16 cellular contexts compared by ENCODE assay signal in genomic region chr7:30906014-30906413, GRCh38. TPM values are rescaled to one million over a fixed set of nuclear protein-coding genes. Genes with fewer than 3 reads are reported as not detected.
DNase-seq lines count a peak whose midpoint lies in the region; ATAC-seq and TF ChIP-seq lines count a peak whose summit lies in the region.
"Had no signal": no experiment of that assay in that cellular context is flagged by ENCODE, and none has a peak within 500 bp of the region (broad histone marks: within the 10 kb centered on the region; RNA-seq: fewer than 3 reads in every experiment).

No MANE protein-coding gene starts in this region.

- H3T11ph ChIP-seq in H9 (ENCODE audit: low read length) = no peak overlapping the region

- H3K9ac ChIP-seq in H9 (ENCODE audit: extremely low read depth, insufficient read length, low read length) = no peak overlapping the region
- H3K9ac ChIP-seq in mesenchymal stem cell (ENCODE audit: low read length) = peak overlapping the region; percentile 62
- H3K9ac ChIP-seq in subcutaneous abdominal adipose tissue (ENCODE audit: low read length in 5 of 5) = peak overlapping the region in 1 of 5 donors; percentile 52

- no peaks in the 10 kb centered on the region for H3K9me3 Mint-ChIP-seq in H9
- H3K9me3 Mint-ChIP-seq: activated CD4-positive, alpha-beta T cell treated with anti-CD3 and anti-CD28 coated beads, Interleukin-2, amount 10 ng/mL, durations not matched to agents 7 days and 5 days; activated T-cell treated with anti-CD3 and anti-CD28 coated beads, Interleukin-2, amount 50 U/mL, for 4 hours; CD14-positive monocyte had no signal

- H3K4me2 ChIP-seq in H9 (ENCODE audit: insufficient read depth, insufficient read length, low read length) = no peak overlapping the region
- H3K4me2 ChIP-seq in mesenchymal stem cell (ENCODE audit: low read length, poor library complexity, severe bottlenecking) = no peak overlapping the region

- H3K4ac ChIP-seq in H9 (ENCODE audit: low read depth, low read length) (no peak overlapping the region), mesenchymal stem cell (ENCODE audit: low read depth in 1 of 2, low read length in 2 of 2) (no peak overlapping the region)

- DNase-seq in H9 = no peak
- DNase-seq in mesenchymal stem cell = no peak
- DNase-seq in right lobe of liver = no peak
- DNase-seq in HUDEP-2 (lab: John Stamatoyannopoulos, UW; ENCODE audit: unreplicated experiment in 76 of 76) = no peak
- DNase-seq in T-helper 9 cell = no peak
- DNase-seq: activated CD4-positive, alpha-beta T cell treated with anti-CD3 and anti-CD28 coated beads, Interleukin-2, amount 10 ng/mL, durations not matched to agents 7 days and 5 days; activated T-cell treated with anti-CD3 and anti-CD28 coated beads, Interleukin-2, amount 50 U/mL, for 4 hours; esophagus squamous epithelium; NCI-H1105 treated with DMSO at 0.1 percent for 48 hours; posterior cingulate gyrus; stimulated activated CD4-positive, alpha-beta T cell treated with anti-CD3 and anti-CD28 coated beads, Interleukin-2, amount 100 ng/mL, for 24 hours; stimulated activated CD8-positive, alpha-beta memory T cell treated with anti-CD3 and anti-CD28 coated beads, Interleukin-4, amount 100 ng/mL, for 48 hours; T1000 had no signal

- WGBS in H9 (ENCODE audit: extremely low coverage, insufficient read length, low lambda C conversion rate) = no CpG with 5 or more reads among the region's 7 CpGs
- 87% methylated on average over 7 of the region's 7 CpGs for WGBS in mesenchymal stem cell
- 63% methylated on average over 2 of the region's 7 CpGs for WGBS in right lobe of liver (ENCODE audit: insufficient coverage, low coverage, low lambda C conversion rate, missing lambda C conversion rate)

- H4K8ac ChIP-seq in H9 (replicated peaks; ENCODE audit: insufficient read length, low read depth, low read length) (no peak overlapping the region), mesenchymal stem cell (ENCODE audit: low read length) (no peak overlapping the region)

- no peak overlapping the region for H2BK15ac ChIP-seq in H9 (ENCODE audit: low read depth, low read length)
- no peak overlapping the region for H2BK15ac ChIP-seq in mesenchymal stem cell (ENCODE audit: low read depth, poor library complexity, severe bottlenecking)

- no peak overlapping the region for H2BK20ac ChIP-seq in H9 (ENCODE audit: low read depth, low read length, poor library complexity, severe bottlenecking)

- H2BK120ac ChIP-seq in H9 (ENCODE audit: low read depth, low read length, poor library complexity, severe bottlenecking) = no peak overlapping the region
- no peak overlapping the region for H2BK120ac ChIP-seq in mesenchymal stem cell (ENCODE audit: low read depth, low read length)

- H2BK12ac ChIP-seq in H9 (ENCODE audit: insufficient read length, low read depth, low read length) (no peak overlapping the region), mesenchymal stem cell (ENCODE audit: low read length in 2 of 2) (peak overlapping the region in 1 of 2 experiments; percentile 40)

- no peak overlapping the region for H2AFZ ChIP-seq in H9 (ENCODE audit: low read length)
- no peak overlapping the region for H2AFZ ChIP-seq in mesenchymal stem cell (ENCODE audit: low read depth, low read length)

- H3K27me3 ChIP-seq in H9 (ENCODE audit: insufficient read depth, low read length) (no peaks in the 10 kb centered on the region), mesenchymal stem cell (ENCODE audit: control insufficient read depth in 1 of 2, insufficient read depth in 1 of 2, low read length in 2 of 2) (no peaks in the 10 kb centered on the region), subcutaneous abdominal adipose tissue (ENCODE audit: control insufficient read depth in 5 of 5, insufficient read depth in 4 of 5, low read length in 5 of 5) (no peaks in the 10 kb centered on the region), right lobe of liver (no peaks in the 10 kb centered on the region)
- H3K27me3 ChIP-seq: esophagus squamous epithelium had no signal

- 0 out of 2 replicates have a peak overlapping the region, but pooled peaks have one; percentile 7 for H3K14ac ChIP-seq in H9 (ENCODE audit: insufficient read depth, low read length)
- no peak overlapping the region for H3K14ac ChIP-seq in mesenchymal stem cell (ENCODE audit: low read length in 2 of 2)

- no peak overlapping the region for H3K18ac ChIP-seq in H9 (ENCODE audit: insufficient read length, low read depth, low read length)
- no peak overlapping the region for H3K18ac ChIP-seq in mesenchymal stem cell (ENCODE audit: low read depth in 1 of 2, low read length in 2 of 2)

- H2AK5ac ChIP-seq in H9 (ENCODE audit: insufficient read length, low read length) (no peak overlapping the region), mesenchymal stem cell (ENCODE audit: low read length, severe bottlenecking) (peak overlapping the region; percentile 41)

- H3K4me1 Mint-ChIP-seq in H9 = peaks cover 2 to 15% of the 10 kb centered on the region in 2 experiments; a peak in 3 of 4 replicates
- H3K4me1 Mint-ChIP-seq: CD14-positive monocyte had no signal

- H3K79me1 ChIP-seq in H9 (ENCODE audit: insufficient read depth, low read depth, low read length, poor library complexity, severe bottlenecking) (no peaks in the 10 kb centered on the region), mesenchymal stem cell (replicated peaks; ENCODE audit: low read length, poor library complexity, severe bottlenecking) (no peaks in the 10 kb centered on the region)

- no peaks in the 10 kb centered on the region for H3K23me2 ChIP-seq in H9 (ENCODE audit: insufficient read length, low read depth, low read length, poor library complexity, severe bottlenecking)

- H3K27ac Mint-ChIP-seq in H9 = no peak overlapping the region
- H3K27ac Mint-ChIP-seq: activated CD4-positive, alpha-beta T cell treated with anti-CD3 and anti-CD28 coated beads, Interleukin-2, amount 10 ng/mL, durations not matched to agents 7 days and 5 days had no signal

- H4K5ac ChIP-seq in H9 (ENCODE audit: insufficient read length, low read depth, low read length) = no peak overlapping the region

- H3K4me3 Mint-ChIP-seq in H9 = no peak overlapping the region
- H3K4me3 Mint-ChIP-seq: activated CD4-positive, alpha-beta T cell treated with anti-CD3 and anti-CD28 coated beads, Interleukin-2, amount 10 ng/mL, durations not matched to agents 7 days and 5 days; activated T-cell treated with anti-CD3 and anti-CD28 coated beads, Interleukin-2, amount 50 U/mL, for 4 hours; CD14-positive monocyte had no signal

- TF ChIP-seq POLR2A in right lobe of liver (IDR thresholded peaks at IDR 0.05) = no peak

- H3K27me3 Mint-ChIP-seq in H9 (ENCODE audit: low read depth) = peaks cover 3% of the 10 kb centered on the region
- H3K27me3 Mint-ChIP-seq: activated CD4-positive, alpha-beta T cell treated with anti-CD3 and anti-CD28 coated beads, Interleukin-2, amount 10 ng/mL, durations not matched to agents 7 days and 5 days had no signal

- H3K36me3 ChIP-seq in mesenchymal stem cell (ENCODE audit: control insufficient read depth in 1 of 2, insufficient read depth in 2 of 2, low read depth in 1 of 2, low read length in 2 of 2) (no peaks in the 10 kb centered on the region), subcutaneous abdominal adipose tissue (ENCODE audit: control insufficient read depth in 5 of 5, insufficient read depth in 5 of 5, low read length in 5 of 5) (no peaks in the 10 kb centered on the region), right lobe of liver (no peaks in the 10 kb centered on the region)
- H3K36me3 ChIP-seq: esophagus squamous epithelium had no signal

- ATAC-seq in SK-N-SH treated with all-trans-retinoic acid at 6 μM for 48 hours (peak; percentile 38), right lobe of liver (no peak)
- ATAC-seq: activated T-cell treated with anti-CD3 and anti-CD28 coated beads, Interleukin-2, amount 50 U/mL, for 4 hours had no signal

- no peaks in the 10 kb centered on the region; a peak in 1 of 7 replicates for H3K36me3 Mint-ChIP-seq in H9 (ENCODE audit: insufficient read depth in 1 of 3, low read depth in 3 of 3)
- H3K36me3 Mint-ChIP-seq: CD14-positive monocyte had no signal

- no peak overlapping the region for H3K56ac ChIP-seq in H9 (ENCODE audit: insufficient read length, low read depth, low read length)

- no peaks in the 10 kb centered on the region for H3K79me2 ChIP-seq in H9 (ENCODE audit: insufficient read depth, low read length)

- H3K4me3 ChIP-seq in mesenchymal stem cell (ENCODE audit: insufficient read depth in 1 of 2, low read depth in 1 of 2, low read length in 2 of 2) = peak overlapping the region in 1 of 2 experiments; percentile 41
- H3K4me3 ChIP-seq in subcutaneous abdominal adipose tissue (ENCODE audit: low read depth in 1 of 5, low read length in 5 of 5) = peak overlapping the region in 2 of 5 donors; percentile 9 to 18
- no peak overlapping the region for H3K4me3 ChIP-seq in right lobe of liver
- H3K4me3 ChIP-seq: esophagus squamous epithelium had no signal

- H4K20me1 ChIP-seq in H9 (ENCODE audit: control insufficient read depth, insufficient read depth, insufficient read length) = no peaks in the 10 kb centered on the region

- H3K4me1 ChIP-seq in H9 (ENCODE audit: insufficient read depth, low read length) (no peaks in the 10 kb centered on the region), mesenchymal stem cell (ENCODE audit: control insufficient read depth, insufficient read depth, low read depth, low read length) (peaks cover 33% of the 10 kb centered on the region), subcutaneous abdominal adipose tissue (ENCODE audit: control insufficient read depth in 5 of 5, insufficient read depth in 5 of 5, low read length in 5 of 5) (peaks cover 12 to 73% (median 65%) of the 10 kb centered on the region in 5 donors), right lobe of liver (no peaks in the 10 kb centered on the region)

- no peak overlapping the region for H3K27ac ChIP-seq in H9 (ENCODE audit: insufficient read length, low read depth, low read length)
- no peak overlapping the region for H3K27ac ChIP-seq in mesenchymal stem cell (ENCODE audit: low read length, poor library complexity, severe bottlenecking)
- H3K27ac ChIP-seq in subcutaneous abdominal adipose tissue (ENCODE audit: low read depth, low read length) = peak overlapping the region; percentile 38
- no peak overlapping the region for H3K27ac ChIP-seq in right lobe of liver

- H3K9me3 ChIP-seq in H9 (ENCODE audit: control insufficient read depth, low read depth, low read length) (no peaks in the 10 kb centered on the region), mesenchymal stem cell (ENCODE audit: control insufficient read depth, low read length) (no peaks in the 10 kb centered on the region), subcutaneous abdominal adipose tissue (ENCODE audit: control insufficient read depth in 5 of 5, low read length in 5 of 5) (no peaks in the 10 kb centered on the region), right lobe of liver (no peaks in the 10 kb centered on the region)
- H3K9me3 ChIP-seq: esophagus squamous epithelium had no signal

- intact Hi-C loops in right lobe of liver (cut with DNase I) = no loop called here

- H2BK5ac ChIP-seq in H9 (ENCODE audit: insufficient read length, low read length) = no peak overlapping the region
- H2BK5ac ChIP-seq in mesenchymal stem cell (ENCODE audit: low read depth, low read length, poor library complexity, severe bottlenecking) = no peak overlapping the region

- TF ChIP-seq CTCF in H9 (conservative IDR thresholded peaks at IDR 0.05) (no peak), right lobe of liver (IDR thresholded peaks at IDR 0.05) (no peak)

- H3K23ac ChIP-seq in H9 (ENCODE audit: insufficient read length, low read depth, low read length) = no peak overlapping the region
- H3K23ac ChIP-seq in mesenchymal stem cell (ENCODE audit: low read length in 2 of 2) = no peak overlapping the region

- H4K91ac ChIP-seq in H9 (ENCODE audit: insufficient read length, low read depth, low read length) (no peak overlapping the region), mesenchymal stem cell (ENCODE audit: low read length) (no peak overlapping the region)

RNA-seq across cellular contexts. Expression of gene AQP1, which starts 5.6 kb away (rescaled TPM):
- 0.15 TPM in 1 of 2 replicates, not detected in the other for total RNA-seq in H9 (2021)
- polyA plus RNA-seq in mesenchymal stem cell (2013, experiment 1 of 2) = 1.0 TPM
- polyA plus RNA-seq in mesenchymal stem cell (2013, experiment 2 of 2) = 0.86 TPM
- 10 to 100 TPM; 11.3 to 20.8 (median 14.8) TPM for total RNA-seq in right lobe of liver
- polyA plus RNA-seq: CD14-positive monocyte had no signal

RNA-seq across cellular contexts. Expression of gene GHRHR, which starts 57.7 kb away (rescaled TPM):
- 5.9 and 7.4 TPM in 2 replicates for total RNA-seq in H9 (2021)
- not detected for polyA plus RNA-seq in mesenchymal stem cell (2013, experiment 1 of 2)
- not detected for polyA plus RNA-seq in mesenchymal stem cell (2013, experiment 2 of 2)
- under 1 TPM in 3 of 6 experiments, not detected in 3; 0.37 to 0.60 (median 0.59) TPM for total RNA-seq in right lobe of liver
- total RNA-seq: activated CD4-positive, alpha-beta T cell treated with anti-CD3 and anti-CD28 coated beads, Interleukin-2, amount 10 ng/mL, durations not matched to agents 7 days and 5 days; activated T-cell treated with anti-CD3 and anti-CD28 coated beads, Interleukin-2, amount 50 U/mL, for 4 hours; esophagus squamous epithelium had no signal
- polyA plus RNA-seq: CD14-positive monocyte had no signal

Comparison
In these comparisons a context has a peak if more than half of its experiments do, and no peak if none do; other contexts are left out.
1. RNA of gene AQP1, which starts 5.6 kb away (total RNA-seq): 11.3 to 20.8 TPM in right lobe of liver; 0.15 TPM in H9; every median in the first group is over 10 times any median in the second.